Comparison of ENCODE assay signal across 12 cellular contexts in the genomic region with DNA sequence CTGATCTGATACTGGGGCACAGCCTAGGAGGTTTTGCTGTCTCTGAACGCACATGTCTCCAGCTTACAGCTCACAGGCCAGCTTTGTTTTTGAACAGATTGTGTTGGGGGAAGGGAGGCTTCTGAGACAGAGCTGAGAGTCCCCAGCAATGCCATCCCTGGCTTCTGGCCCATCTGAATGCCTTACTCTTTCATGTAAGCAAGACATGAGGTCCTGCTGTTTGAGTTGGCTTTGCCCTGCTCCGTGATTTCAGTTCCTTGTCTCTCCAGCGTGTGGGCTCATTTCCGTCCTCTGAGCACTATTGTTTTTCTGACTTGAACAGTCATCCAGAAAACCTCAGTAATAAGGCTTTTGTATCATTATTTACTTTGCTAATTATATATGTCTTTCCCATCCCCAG.
DNase-seq lines count a peak whose midpoint lies in the region; TF ChIP-seq lines count a peak whose summit lies in the region.
"Had no signal": no experiment of that assay in that cellular context is flagged by ENCODE, and none has a peak within 500 bp of the region (broad histone marks: within the 10 kb centered on the region; RNA-seq: fewer than 3 reads in every experiment).

No MANE protein-coding gene starts in this region.

- H3K4me3 ChIP-seq in testis: no peak overlapping the region
- H3K4me3 ChIP-seq: left lung had no signal

- TF ChIP-seq POLR2A in testis (IDR thresholded peaks at IDR 0.05): no peak

- H3K4me1 ChIP-seq in testis: peaks cover 13% of the 10 kb centered on the region
- H3K4me1 ChIP-seq: left lung had no signal

- 81 to 84% methylated on average over 4 of the region's 4 CpGs for WGBS in testis, 2 donors

- no peaks in the 10 kb centered on the region for H3K9me3 ChIP-seq in testis
- H3K9me3 ChIP-seq: left lung, neutrophil had no signal

- intact Hi-C loops in testis (cut with DNase I; ENCODE audit: low total_unique reads): no loop called here

- H3K27ac ChIP-seq in testis: no peak overlapping the region
- H3K27ac ChIP-seq: 22Rv1, left lung, neutrophil had no signal

- no peaks in the 10 kb centered on the region for H3K36me3 ChIP-seq in testis (ENCODE audit: low read depth, missing control alignments)
- H3K36me3 ChIP-seq: left lung, neutrophil had no signal

- H3K27me3 ChIP-seq in testis: no peaks in the 10 kb centered on the region
- H3K27me3 ChIP-seq: left lung had no signal

- TF ChIP-seq CTCF in testis (IDR thresholded peaks at IDR 0.05): no peak

- DNase-seq in NCI-H2107 treated with DMSO at 0.1 percent for 48 hours (lab: John Stamatoyannopoulos, UW; ENCODE audit: unreplicated experiment): peak; percentile 27
- DNase-seq in NCI-H2107 (lab: John Stamatoyannopoulos, UW): no peak
- peak; percentile 35 for DNase-seq in NCI-H345 treated with DMSO at 0.1 percent for 48 hours (lab: John Stamatoyannopoulos, UW; ENCODE audit: unreplicated experiment)
- DNase-seq in cerebellar nuclear complex (lab: John Stamatoyannopoulos, UW): peak; percentile 70 to 73
- peak; percentile 33 for DNase-seq in testis
- DNase-seq in OCI-M1 (lab: John Stamatoyannopoulos, UW): no peak
- DNase-seq in COLO829 (ENCODE audit: low spot score): no peak
- no peak for DNase-seq in 8988T
- DNase-seq: activated CD4-positive, alpha-beta T cell treated with anti-CD3 and anti-CD28 coated beads for 1 hour; left lung had no signal

Comparison
In these comparisons a context has a peak if more than half of its experiments do, and no peak if none do; other contexts are left out.
1. DNase-seq: peak in NCI-H2107 treated with DMSO at 0.1 percent for 48 hours (single experiment), NCI-H345 treated with DMSO at 0.1 percent for 48 hours (single experiment), cerebellar nuclear complex (2 of 2) and testis (single experiment); none in NCI-H2107 (single experiment), OCI-M1 (single experiment), COLO829 (single experiment) and 8988T (single experiment).